ENCODE assay signal across 27 cellular contexts in genomic region chr5:33579789-33580188, GRCh38.
"Had no signal": no experiment of that assay in that cellular context is flagged by ENCODE, and none has a peak within 500 bp of the region (broad histone marks: within the 10 kb centered on the region; RNA-seq: fewer than 3 reads in every experiment).

No MANE protein-coding gene starts in this region.

- ATAC-seq: gastrocnemius medialis; left lobe of liver; natural killer cell; psoas muscle; right cardiac atrium; stimulated activated memory B cell treated with anti-CD40 and anti-IgM and Interleukin-4, amounts not matched to agents 10 μg/mL and 1 μg/mL and 100 μg/mL, for 72 hours; stimulated activated naive CD8-positive, alpha-beta T cell treated with anti-CD3 and anti-CD28 coated beads, Interleukin-15, Interleukin-2, amounts not matched to agents 100 U/mL and 50 U/mL, for 24 hours had no signal

- H3K9me3 ChIP-seq: esophagus squamous epithelium, gastrocnemius medialis, ovary, psoas muscle, thoracic aorta, tibial nerve, upper lobe of left lung had no signal

- H3K79me2 ChIP-seq: hepatocyte had no signal

- H3K4me3 Mint-ChIP-seq: memory B cell; natural killer cell; stimulated activated memory B cell treated with anti-CD40 and anti-IgM and Interleukin-4, amounts not matched to agents 10 μg/mL and 1 μg/mL and 100 μg/mL, for 72 hours had no signal

- H3K27ac ChIP-seq: coronary artery, esophagus squamous epithelium, gastrocnemius medialis, hepatocyte, ovary, psoas muscle, skin epidermis, spleen, thoracic aorta, tibial nerve, upper lobe of left lung had no signal

- DNase-seq: dermis blood vessel endothelial cell; effector memory CD4-positive, alpha-beta T cell; erythroblast; esophagus squamous epithelium; foreskin fibroblast; gastrocnemius medialis; head of caudate nucleus; kidney; natural killer cell; occipital lobe; ovary; posterior cingulate gyrus; psoas muscle; right cardiac atrium; spleen; stimulated activated CD4-positive, alpha-beta T cell treated with anti-CD3 and anti-CD28 coated beads, Interleukin-4, amount 100 ng/mL, for 4 hours; stimulated activated naive CD8-positive, alpha-beta T cell treated with anti-CD3 and anti-CD28 coated beads, Interleukin-15, Interleukin-2, amounts not matched to agents 100 U/mL and 50 U/mL, for 24 hours; upper lobe of left lung had no signal

- H3K27me3 Mint-ChIP-seq: stimulated activated memory B cell treated with anti-CD40 and anti-IgM and Interleukin-4, amounts not matched to agents 10 μg/mL and 1 μg/mL and 100 μg/mL, for 72 hours had no signal

- H3K27me3 ChIP-seq: esophagus squamous epithelium, gastrocnemius medialis, hepatocyte, ovary, spleen, tibial nerve, upper lobe of left lung had no signal

- H3K36me3 ChIP-seq: esophagus squamous epithelium, gastrocnemius medialis, ovary, spleen, thoracic aorta, tibial nerve, upper lobe of left lung had no signal

- H3K4me1 Mint-ChIP-seq: memory B cell; natural killer cell; stimulated activated memory B cell treated with anti-CD40 and anti-IgM and Interleukin-4, amounts not matched to agents 10 μg/mL and 1 μg/mL and 100 μg/mL, for 72 hours had no signal

- H3K36me3 Mint-ChIP-seq: memory B cell; natural killer cell; stimulated activated memory B cell treated with anti-CD40 and anti-IgM and Interleukin-4, amounts not matched to agents 10 μg/mL and 1 μg/mL and 100 μg/mL, for 72 hours had no signal

- H3K27ac Mint-ChIP-seq: memory B cell; natural killer cell; stimulated activated memory B cell treated with anti-CD40 and anti-IgM and Interleukin-4, amounts not matched to agents 10 μg/mL and 1 μg/mL and 100 μg/mL, for 72 hours had no signal

- H3K4me3 ChIP-seq: coronary artery, esophagus squamous epithelium, gastrocnemius medialis, hepatocyte, lung, ovary, psoas muscle, skin epidermis, spleen, thoracic aorta, tibial nerve, upper lobe of left lung had no signal

- H3K4me2 ChIP-seq: hepatocyte had no signal

- H2AFZ ChIP-seq: hepatocyte had no signal

- H3K4me1 ChIP-seq: esophagus squamous epithelium, gastrocnemius medialis, psoas muscle, spleen, tibial nerve, upper lobe of left lung had no signal
